25 cellular contexts compared by ENCODE assay signal in the genomic region with DNA sequence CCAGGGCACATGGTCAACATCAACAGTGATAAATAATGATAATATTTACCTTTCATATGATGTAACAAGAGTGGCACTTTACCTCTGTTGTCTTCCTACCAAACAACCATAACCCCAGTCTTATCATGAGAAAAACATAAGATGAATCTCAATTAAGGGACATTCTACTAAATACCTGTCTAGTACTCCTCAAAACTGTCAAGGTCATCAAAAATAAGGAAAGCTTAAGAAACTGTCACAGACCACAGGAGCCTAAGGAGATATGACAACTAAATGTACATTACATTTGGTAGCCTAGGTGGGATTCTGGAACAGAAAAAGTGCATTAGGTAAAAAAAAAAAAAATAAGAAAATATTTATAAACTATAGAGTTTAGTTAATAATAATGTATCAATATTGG.
DNase-seq lines count a peak whose midpoint lies in the region; ATAC-seq, FAIRE-seq and TF ChIP-seq lines count a peak whose summit lies in the region.
"Had no signal": no experiment of that assay in that cellular context is flagged by ENCODE, and none has a peak within 500 bp of the region (broad histone marks: within the 10 kb centered on the region; RNA-seq: fewer than 3 reads in every experiment).

No MANE protein-coding gene starts in this region.

- no peak overlapping the region for H3K4me2 ChIP-seq in A549
- H3K4me2 ChIP-seq in K562 (ENCODE audit: insufficient read depth, low read length), result no peak overlapping the region
- H3K4me2 ChIP-seq: BLaER1 had no signal

- no peak for TF ChIP-seq CTCF in A549 (IDR thresholded peaks at IDR 0.05)
- TF ChIP-seq CTCF in LNCaP clone FGC (IDR thresholded peaks at IDR 0.05; ENCODE audit: control insufficient read depth, extremely low read depth, insufficient read depth), result no peak
- no peak for TF ChIP-seq CTCF in K562 (IDR thresholded peaks at IDR 0.05 in 2 of 3, conservative IDR thresholded peaks at IDR 0.05 in 1 of 3; ENCODE audit: insufficient read depth in 2 of 3, low read depth in 1 of 3, low read length in 3 of 3)

- TF ChIP-seq EP300 in A549 (IDR thresholded peaks at IDR 0.05) (no peak), K562 (IDR thresholded peaks at IDR 0.05; ENCODE audit: low read length) (no peak)

- in situ Hi-C loops in K562 (cut with MboI), result no loop called here

- H3K36me3 ChIP-seq in K562 (ENCODE audit: control insufficient read depth, insufficient read depth, low read length), result no peaks in the 10 kb centered on the region
- H3K36me3 ChIP-seq: BE2C, BLaER1 had no signal

- no peak overlapping the region for H2AFZ ChIP-seq in K562 (ENCODE audit: low read depth, low read length)

- no peaks in the 10 kb centered on the region for H3K9me1 ChIP-seq in K562 (ENCODE audit: control insufficient read depth, insufficient read depth, low read length)

- no peak overlapping the region for H3K4me3 ChIP-seq in A549
- H3K4me3 ChIP-seq in LNCaP clone FGC (ENCODE audit: low read depth, low read length), result no peak overlapping the region
- no peak overlapping the region for H3K4me3 ChIP-seq in K562
- H3K4me3 ChIP-seq: BLaER1, GM12878 had no signal

- TF ChIP-seq POLR2A in A549 (IDR thresholded peaks at IDR 0.05; ENCODE audit: low read length), result no peak
- TF ChIP-seq POLR2A in K562 (conservative IDR thresholded peaks at IDR 0.05), result no peak

- no peak overlapping the region for H3K9ac ChIP-seq in K562 (ENCODE audit: insufficient read depth in 1 of 2, low read depth in 2 of 2, low read length in 2 of 2)
- H3K9ac ChIP-seq: BLaER1 had no signal

- ATAC-seq in A549 (no peak), K562 (no peak), HG03342 (IDR thresholded peaks at IDR 0.05; ENCODE audit: unreplicated experiment) (no peak)
- ATAC-seq: GM12878 had no signal

- TF ChIP-seq RAD21 in A549 (conservative IDR thresholded peaks at IDR 0.05 in 1 of 2, IDR thresholded peaks at IDR 0.05 in 1 of 2) (no peak), K562 (CRISPR knock-in tag; conservative IDR thresholded peaks at IDR 0.05 in 1 of 2, IDR thresholded peaks at IDR 0.05 in 1 of 2) (no peak)

- H3K27me3 ChIP-seq in K562 (ENCODE audit: control insufficient read depth in 2 of 2, insufficient read depth in 2 of 2, low read length in 2 of 2), result no peaks in the 10 kb centered on the region; a peak in 1 of 5 replicates
- H3K27me3 ChIP-seq: BE2C, BLaER1 had no signal

- DNase-seq in DMS53 (lab: John Stamatoyannopoulos, UW), result peak; percentile 25
- DNase-seq in DMS53 treated with DMSO at 0.1 percent for 48 hours (lab: John Stamatoyannopoulos, UW; ENCODE audit: unreplicated experiment), result no peak
- no peak for DNase-seq in A549 (ENCODE audit: low read depth in 1 of 2, low spot score in 1 of 2)
- peak; percentile 44 for DNase-seq in LNCaP clone FGC (ENCODE audit: low read depth)
- DNase-seq in K562 (ENCODE audit: extremely low read depth in 1 of 4, low spot score in 3 of 4), result no peak
- DNase-seq in NCI-H128 (lab: John Stamatoyannopoulos, UW; ENCODE audit: unreplicated experiment), result no peak
- DNase-seq: ACHN; BE2C; C1 segment of cervical spinal cord; CD4-positive, alpha-beta memory T cell; CD4-positive, CD25-positive, alpha-beta regulatory T cell; CD8-positive, alpha-beta memory T cell; COR-L47; DMS 273 treated with DMSO at 0.1 percent for 48 hours; DMS153; DMS79; DND-41; EL; GDM1 had no signal

- POLR2A ChIA-PET in A549 (lab: Yijun Ruan, JAX), result no interaction called here
- POLR2A ChIA-PET in K562 (lab: Yijun Ruan, JAX), result no interaction called here

- no TSS peak for BruUV-seq in K562 (replicated peaks; lab: Mats Ljungman, UMichigan)

- intact Hi-C loops in K562 (cut with micrococcal nuclease), result no loop called here

- no peaks in the 10 kb centered on the region for H4K20me1 ChIP-seq in K562 (replicated peaks; ENCODE audit: control insufficient read depth, insufficient read depth, low read length)
- H4K20me1 ChIP-seq: BLaER1 had no signal

- H3K27ac ChIP-seq in A549 (no peak overlapping the region), K562 (ENCODE audit: extremely low read depth, low read depth, low read length) (no peak overlapping the region)
- H3K27ac ChIP-seq: 22Rv1, BLaER1 had no signal

- H3K9me3 ChIP-seq in A549 (no peaks in the 10 kb centered on the region; the same call in 2 of the 3 replicates), K562 (replicated peaks; ENCODE audit: control insufficient read depth, insufficient read depth, low read depth, low read length) (no peaks in the 10 kb centered on the region)
- H3K9me3 ChIP-seq: BE2C, BLaER1 had no signal

- H3K79me2 ChIP-seq in K562 (ENCODE audit: control insufficient read depth, insufficient read depth, low read length), result no peaks in the 10 kb centered on the region

- CTCF ChIA-PET in A549 (lab: Yijun Ruan, JAX) (interaction anchor here (2.1 kb wide), 1 partner anchor 11 kb away, joined by 7 read pairs; no protein-coding TSS in a partner anchor), K562 (lab: Yijun Ruan, JAX; ENCODE audit: low intra/inter-chr PET ratio) (no interaction called here)

- FAIRE-seq in A549 (lab: Jason Lieb, UNC) (no peak), K562 (lab: Jason Lieb, UNC) (no peak)
- FAIRE-seq: GM12878, GM12892, GM18507 had no signal

- peaks cover 10% of the 10 kb centered on the region; the same call in 1 of the 3 replicates for H3K4me1 ChIP-seq in A549
- H3K4me1 ChIP-seq in K562 (replicated peaks in 1 of 2; ENCODE audit: control insufficient read depth in 2 of 2, insufficient read depth in 2 of 2, low read length in 2 of 2), result peaks cover 3 to 15% of the 10 kb centered on the region in 2 experiments; a peak in 3 of 5 replicates
- H3K4me1 ChIP-seq: BE2C, BLaER1 had no signal

TF ChIP-seq in A549, 52 proteins besides CTCF, POLR2A, EP300 and RAD21:
- TF ChIP-seq CBX8 (IDR thresholded peaks at IDR 0.05), result no peak
- peak; percentile 85 for TF ChIP-seq MAFK (IDR thresholded peaks at IDR 0.05; ENCODE audit: partially characterized antibody)

TF ChIP-seq in K562, 482 proteins besides CTCF, POLR2A, EP300 and RAD21:
- TF ChIP-seq ETV1 (tag; conservative IDR thresholded peaks at IDR 0.05; ENCODE audit: low read depth) (no peak), C11orf30 (IDR thresholded peaks at IDR 0.05; ENCODE audit: low read depth) (peak; percentile 43), HMGN3 (IDR thresholded peaks at IDR 0.05; ENCODE audit: borderline replicate concordance, extremely low read depth, insufficient read length, low read depth, low read length) (no peak), MAFK (IDR thresholded peaks at IDR 0.05; ENCODE audit: low read length) (0 out of 2 replicates have a peak, but pooled peaks have one; percentile 16), GTF2F1 (IDR thresholded peaks at IDR 0.05; ENCODE audit: low read depth, low read length) (no peak), MAFF (IDR thresholded peaks at IDR 0.05; ENCODE audit: low read length) (peak; percentile 61), ZNF316 (IDR thresholded peaks at IDR 0.05) (peak; percentile 74)
- TF ChIP-seq, protein P1, sequence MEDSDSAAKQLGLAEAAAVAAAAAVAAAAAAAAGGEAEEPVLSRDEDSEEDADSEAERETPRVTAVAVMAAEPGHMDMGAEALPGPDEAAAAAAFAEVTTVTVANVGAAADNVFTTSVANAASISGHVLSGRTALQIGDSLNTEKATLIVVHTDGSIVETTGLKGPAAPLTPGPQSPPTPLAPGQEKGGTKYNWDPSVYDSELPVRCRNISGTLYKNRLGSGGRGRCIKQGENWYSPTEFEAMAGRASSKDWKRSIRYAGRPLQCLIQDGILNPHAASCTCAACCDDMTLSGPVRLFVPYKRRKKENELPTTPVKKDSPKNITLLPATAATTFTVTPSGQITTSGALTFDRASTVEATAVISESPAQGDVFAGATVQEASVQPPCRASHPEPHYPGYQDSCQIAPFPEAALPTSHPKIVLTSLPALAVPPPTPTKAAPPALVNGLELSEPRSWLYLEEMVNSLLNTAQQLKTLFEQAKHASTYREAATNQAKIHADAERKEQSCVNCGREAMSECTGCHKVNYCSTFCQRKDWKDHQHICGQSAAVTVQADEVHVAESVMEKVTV (CRISPR knock-in tag; IDR thresholded peaks at IDR 0.05), result no peak
- TF ChIP-seq, protein P2, sequence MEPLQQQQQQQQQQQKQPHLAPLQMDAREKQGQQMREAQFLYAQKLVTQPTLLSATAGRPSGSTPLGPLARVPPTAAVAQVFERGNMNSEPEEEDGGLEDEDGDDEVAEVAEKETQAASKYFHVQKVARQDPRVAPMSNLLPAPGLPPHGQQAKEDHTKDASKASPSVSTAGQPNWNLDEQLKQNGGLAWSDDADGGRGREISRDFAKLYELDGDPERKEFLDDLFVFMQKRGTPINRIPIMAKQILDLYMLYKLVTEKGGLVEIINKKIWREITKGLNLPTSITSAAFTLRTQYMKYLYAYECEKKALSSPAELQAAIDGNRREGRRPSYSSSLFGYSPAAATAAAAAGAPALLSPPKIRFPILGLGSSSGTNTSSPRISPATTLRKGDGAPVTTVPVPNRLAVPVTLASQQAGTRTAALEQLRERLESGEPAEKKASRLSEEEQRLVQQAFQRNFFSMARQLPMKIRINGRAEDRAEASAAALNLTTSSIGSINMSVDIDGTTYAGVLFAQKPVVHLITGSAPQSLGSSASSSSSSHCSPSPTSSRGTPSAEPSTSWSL (CRISPR knock-in tag; IDR thresholded peaks at IDR 0.05; ENCODE audit: borderline replicate concordance), result no peak
- TF ChIP-seq, protein P3, sequence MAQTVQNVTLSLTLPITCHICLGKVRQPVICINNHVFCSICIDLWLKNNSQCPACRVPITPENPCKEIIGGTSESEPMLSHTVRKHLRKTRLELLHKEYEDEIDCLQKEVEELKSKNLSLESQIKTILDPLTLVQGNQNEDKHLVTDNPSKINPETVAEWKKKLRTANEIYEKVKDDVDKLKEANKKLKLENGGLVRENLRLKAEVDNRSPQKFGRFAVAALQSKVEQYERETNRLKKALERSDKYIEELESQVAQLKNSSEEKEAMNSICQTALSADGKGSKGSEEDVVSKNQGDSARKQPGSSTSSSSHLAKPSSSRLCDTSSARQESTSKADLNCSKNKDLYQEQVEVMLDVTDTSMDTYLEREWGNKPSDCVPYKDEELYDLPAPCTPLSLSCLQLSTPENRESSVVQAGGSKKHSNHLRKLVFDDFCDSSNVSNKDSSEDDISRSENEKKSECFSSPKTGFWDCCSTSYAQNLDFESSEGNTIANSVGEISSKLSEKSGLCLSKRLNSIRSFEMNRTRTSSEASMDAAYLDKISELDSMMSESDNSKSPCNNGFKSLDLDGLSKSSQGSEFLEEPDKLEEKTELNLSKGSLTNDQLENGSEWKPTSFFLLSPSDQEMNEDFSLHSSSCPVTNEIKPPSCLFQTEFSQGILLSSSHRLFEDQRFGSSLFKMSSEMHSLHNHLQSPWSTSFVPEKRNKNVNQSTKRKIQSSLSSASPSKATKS (CRISPR knock-in tag; IDR thresholded peaks at IDR 0.05), result no peak

Comparison
In these comparisons a context has a peak if more than half of its experiments do, and no peak if none do; other contexts are left out.
1. DNase-seq: peak in DMS53 (single experiment) and LNCaP clone FGC (single experiment); none in DMS53 treated with DMSO at 0.1 percent for 48 hours (single experiment), A549 (0 of 2), K562 (0 of 4) and NCI-H128 (single experiment).